Comparison of ENCODE assay signal across 8 cellular contexts in genomic region chr11:125112235-125112604, GRCh38. TPM values are rescaled to one million over a fixed set of nuclear protein-coding genes. Genes with fewer than 3 reads are reported as not detected.
DNase-seq lines count a peak whose midpoint lies in the region; ATAC-seq, FAIRE-seq and TF ChIP-seq lines count a peak whose summit lies in the region.

No MANE protein-coding gene starts in this region.

- no peak overlapping the region for H3K27ac ChIP-seq in colonic mucosa

- H3K4me1 Mint-ChIP-seq in nephron: peaks cover 14% of the 10 kb centered on the region

- peak overlapping the region; percentile 93 to 99 (median 96) for H3K4me3 Mint-ChIP-seq in nephron

- H3K36me3 ChIP-seq in BJ (ENCODE audit: control insufficient read depth, insufficient read depth, low read length): no peaks in the 10 kb centered on the region
- H3K36me3 ChIP-seq in colonic mucosa: no peaks in the 10 kb centered on the region

- peak overlapping the region; percentile 80 to 97 (median 93) for H3K27ac Mint-ChIP-seq in nephron

- no peak for FAIRE-seq in RCC 7860 (lab: Jason Lieb, UNC)

- no peaks in the 10 kb centered on the region for H3K4me1 ChIP-seq in colonic mucosa

- CTCF ChIA-PET in BJ (lab: Yijun Ruan, JAX): interaction anchor here (1.5 to 1.9 kb wide), 4 partner anchors 12 to 29 kb away, joined by 5 to 11 read pairs (median 8); no protein-coding TSS in a partner anchor

- ATAC-seq in GM21717 (IDR thresholded peaks at IDR 0.05; ENCODE audit: unreplicated experiment): no peak

- no peaks in the 10 kb centered on the region for H3K9me3 ChIP-seq in colonic mucosa

- no peak overlapping the region for H3K9ac ChIP-seq in colonic mucosa (ENCODE audit: low read depth in 2 of 2, low read length in 2 of 2)

- TF ChIP-seq CTCF in BJ (IDR thresholded peaks at IDR 0.05; ENCODE audit: insufficient read depth, low read depth, low read length) (no peak), LNCaP clone FGC (IDR thresholded peaks at IDR 0.05; ENCODE audit: control insufficient read depth, extremely low read depth, insufficient read depth) (no peak), colonic mucosa (IDR thresholded peaks at IDR 0.05) (no peak), nephron (IDR thresholded peaks at IDR 0.05; ENCODE audit: unreplicated experiment in 3 of 3) (no peak)

- H3K9me3 Mint-ChIP-seq in nephron: peaks cover 11% of the 10 kb centered on the region

- no peaks in the 10 kb centered on the region for H3K27me3 Mint-ChIP-seq in nephron (ENCODE audit: low read depth)

- H3K4me3 ChIP-seq in BJ (ENCODE audit: low read depth, low read length) (peak overlapping the region; percentile 34), LNCaP clone FGC (ENCODE audit: low read depth, low read length) (peak overlapping the region; percentile 40), colonic mucosa (peak overlapping the region; percentile 15)

- no peak for DNase-seq in BJ (ENCODE audit: low read depth)
- no peak for DNase-seq in LNCaP clone FGC (ENCODE audit: low read depth)
- DNase-seq in colonic mucosa: no peak
- DNase-seq in AML-193 (lab: John Stamatoyannopoulos, UW): no peak
- DNase-seq in DMS79 treated with DMSO at 0.1 percent for 48 hours (lab: John Stamatoyannopoulos, UW): no peak
- DNase-seq in RCC 7860 (ENCODE audit: low spot score): no peak

- intact Hi-C loops in colonic mucosa (cut with DNase I): no loop called here

- H3K36me3 Mint-ChIP-seq in nephron (ENCODE audit: low read depth): peaks cover under 1% of the 10 kb centered on the region

- POLR2A ChIA-PET in BJ (lab: Charles Lee): no interaction called here

- no peaks in the 10 kb centered on the region for H3K27me3 ChIP-seq in BJ (ENCODE audit: control insufficient read depth, insufficient read depth, low read length)
- H3K27me3 ChIP-seq in colonic mucosa: no peaks in the 10 kb centered on the region

RNA-seq across cellular contexts. Expression of gene TMEM218, which starts 0.8 kb away (rescaled TPM):
- polyA plus RNA-seq in BJ (2011; rRNA removed): 15.1 and 20.6 TPM in 2 replicates
- 5.6 and 6.1 TPM in 2 replicates for polyA minus RNA-seq in BJ (2011; rRNA and poly(A)+ RNA removed)
- 10 to 100 TPM in 1 of 2 donors, 1 to 10 TPM in 1; 8.7 to 17.3 TPM for total RNA-seq in colonic mucosa

RNA-seq across cellular contexts. Expression of gene SLC37A2, which starts 49.1 kb away (rescaled TPM):
- polyA plus RNA-seq in BJ (2011; rRNA removed): 0.63 and 0.75 TPM in 2 replicates
- polyA minus RNA-seq in BJ (2011; rRNA and poly(A)+ RNA removed): 0.62 and 0.67 TPM in 2 replicates
- total RNA-seq in colonic mucosa: 1 to 10 TPM; 2.2 to 5.1 TPM

RNA-seq across cellular contexts. Expression of gene PKNOX2, which starts 52.3 kb away (rescaled TPM):
- polyA plus RNA-seq in BJ (2011; rRNA removed): 0.02 TPM in 1 of 2 replicates, not detected in the other
- not detected in 2 replicates for polyA minus RNA-seq in BJ (2011; rRNA and poly(A)+ RNA removed)
- total RNA-seq in colonic mucosa: 1 to 10 TPM in 1 of 2 donors, under 1 TPM in 1; 0.52 to 1.3 TPM
